ENCODE assay signal across 8 cellular contexts in the genomic region with DNA sequence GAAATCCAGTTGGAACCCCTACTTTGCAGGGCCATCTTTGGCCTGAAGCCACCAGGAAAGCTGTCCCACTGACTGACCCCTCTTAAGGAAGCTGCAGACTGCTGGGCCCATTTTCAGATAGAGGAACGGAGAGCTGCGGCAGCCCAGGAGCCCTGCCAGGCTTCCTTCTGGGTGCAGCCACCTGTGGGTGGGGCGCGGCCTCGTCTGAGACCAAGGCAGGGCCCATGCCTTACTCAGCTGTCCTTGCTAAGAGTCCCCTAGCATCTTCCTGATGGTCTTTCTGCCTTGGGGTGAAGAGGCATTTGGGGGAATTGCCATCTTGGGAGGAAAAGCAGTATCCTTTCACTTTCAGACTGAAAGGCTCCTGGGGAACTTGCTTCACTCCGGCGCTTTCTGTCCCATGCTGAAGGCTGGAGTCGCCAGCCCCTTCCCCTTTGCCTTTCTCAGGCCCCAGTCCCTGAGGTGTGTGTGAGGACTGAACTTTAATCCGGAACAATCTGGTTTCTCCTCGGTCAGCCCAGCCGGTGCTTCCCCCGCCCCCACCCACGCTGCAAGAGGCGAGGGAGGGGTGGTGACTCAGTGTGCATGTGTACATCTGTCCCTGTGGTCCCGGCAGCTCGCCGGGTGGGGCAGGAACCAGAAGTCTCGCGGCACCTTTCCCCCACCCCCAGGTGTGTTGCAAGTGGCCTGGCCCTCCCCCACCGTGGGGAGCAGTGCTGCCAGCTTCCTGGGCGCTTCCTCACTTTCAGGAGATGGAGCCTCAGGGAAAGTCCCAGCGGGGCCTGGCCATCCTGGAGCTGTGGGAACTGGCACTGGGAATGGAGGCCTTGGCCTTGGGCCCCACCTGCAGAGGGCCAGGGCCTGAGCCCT. TPM values are rescaled to one million over a fixed set of nuclear protein-coding genes. Genes with fewer than 3 reads are reported as not detected.
A peak's percentile ranks its signal among the peaks of the same experiment; 100 is the strongest.
DNase-seq lines count a peak whose midpoint lies in the region; TF ChIP-seq lines count a peak whose summit lies in the region.

No MANE protein-coding gene starts in this region.

- DNase-seq in HS-5 (ENCODE audit: low read depth) (peak; percentile 67), T follicular helper cell (ENCODE audit: low read depth) (peak; percentile 78), adipocyte (ENCODE audit: low read depth) (peak; percentile 88), immature natural killer cell (peak; percentile 75 to 77 (median 77)), epidermal melanocyte (ENCODE audit: insufficient read length, low spot score) (no peak), SK-N-DZ (ENCODE audit: low spot score) (no peak)
- peak; percentile 89 to 91 for DNase-seq in stimulated activated CD4-positive, alpha-beta T cell treated with anti-CD3 and anti-CD28 coated beads, Interleukin-15, amount 100 ng/mL, for 48 hours (ENCODE audit: low read depth in 2 of 2)

- peaks cover 2 to 31% (median 10%) of the 10 kb centered on the region in 3 donors for H3K36me3 Mint-ChIP-seq in immature natural killer cell

- peak overlapping the region; percentile 94 for H3K9ac ChIP-seq in adipocyte (ENCODE audit: low read length)

- peak overlapping the region; percentile 98 to 99 (median 99) for H3K27ac Mint-ChIP-seq in immature natural killer cell

- peak; percentile 66 for TF ChIP-seq POLR2A in GM18526 (IDR thresholded peaks at IDR 0.05; ENCODE audit: extremely low read depth, insufficient read length)

- no peaks in the 10 kb centered on the region for H3K9me3 Mint-ChIP-seq in immature natural killer cell

- H3K4me3 ChIP-seq in adipocyte (ENCODE audit: low read length), result peak overlapping the region; percentile 93

- H3K4me1 Mint-ChIP-seq in immature natural killer cell, result peaks cover 66 to 71% of the 10 kb centered on the region in 2 donors

- H3K4me3 Mint-ChIP-seq in immature natural killer cell, result peak overlapping the region; percentile 94 to 98 (median 95)

- H3K36me3 ChIP-seq in adipocyte (ENCODE audit: control insufficient read depth, insufficient read depth, low read length, severe bottlenecking), result peaks cover 66% of the 10 kb centered on the region

- H3K4me1 ChIP-seq in adipocyte (ENCODE audit: control insufficient read depth, insufficient read depth, low read length), result peaks cover 63% of the 10 kb centered on the region

- H3K9me3 ChIP-seq in adipocyte (ENCODE audit: control insufficient read depth, low read length), result no peaks in the 10 kb centered on the region

- H3K27me3 ChIP-seq in adipocyte (replicated peaks; ENCODE audit: control insufficient read depth, insufficient read depth, low read length), result no peaks in the 10 kb centered on the region

- H3K27me3 Mint-ChIP-seq in immature natural killer cell (ENCODE audit: low read depth in 3 of 3), result peaks cover 19 to 52% (median 24%) of the 10 kb centered on the region in 3 donors

RNA-seq across cellular contexts. Expression of a gene that starts 5.1 kb away (rescaled TPM):
- polyA plus RNA-seq in immature natural killer cell, result 10 to 100 TPM in 2 of 3 donors, 1 to 10 TPM in 1; 9.6 to 14.6 (median 13.1) TPM
- polyA plus RNA-seq in SK-N-DZ (2014; cell fraction: cytosol; rRNA removed), result 0.95 and 1.2 TPM in 2 replicates
- 1.9 and 2.5 TPM in 2 replicates for polyA plus RNA-seq in SK-N-DZ (2014; cell fraction: nucleus; rRNA removed)

RNA-seq across cellular contexts. Expression of a gene that starts 35.1 kb away (rescaled TPM):
- 100 to 1,000 TPM; 147 to 185 (median 181) TPM for polyA plus RNA-seq in immature natural killer cell
- polyA plus RNA-seq in SK-N-DZ (2014; cell fraction: cytosol; rRNA removed), result 105 and 117 TPM in 2 replicates
- 63.0 and 96.6 TPM in 2 replicates for polyA plus RNA-seq in SK-N-DZ (2014; cell fraction: nucleus; rRNA removed)

Comparison
In these comparisons a context has a peak if more than half of its experiments do, and no peak if none do; other contexts are left out.
1. DNase-seq: peak in HS-5 (single experiment), T follicular helper cell (single experiment), adipocyte (single experiment), immature natural killer cell (3 of 3) and stimulated activated CD4-positive, alpha-beta T cell treated with anti-CD3 and anti-CD28 coated beads, Interleukin-15, amount 100 ng/mL, for 48 hours (2 of 2); none in epidermal melanocyte (single experiment) and SK-N-DZ (single experiment).